Comparison of ENCODE assay signal across 19 cellular contexts in the genomic region with DNA sequence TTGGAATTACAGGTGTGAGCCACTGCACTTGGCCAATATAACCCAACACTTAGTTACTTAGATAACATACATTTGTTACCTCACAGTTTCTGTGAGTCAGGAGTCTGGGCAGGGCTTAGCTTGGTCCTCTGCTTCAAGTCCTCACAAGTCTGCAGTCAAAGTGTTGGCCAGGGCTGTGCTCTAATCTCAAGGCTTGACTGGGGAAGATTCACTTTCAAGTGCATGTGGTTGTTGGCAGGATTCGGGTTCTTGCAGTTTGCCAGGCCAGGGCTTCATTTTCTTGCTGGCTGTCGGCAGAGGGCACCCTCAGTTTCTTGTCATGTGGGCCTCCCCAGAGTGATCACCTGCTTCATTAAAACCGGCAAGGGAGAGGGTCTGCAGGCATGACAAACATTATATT.
DNase-seq lines count a peak whose midpoint lies in the region; ATAC-seq, FAIRE-seq and TF ChIP-seq lines count a peak whose summit lies in the region.
"Had no signal": no experiment of that assay in that cellular context is flagged by ENCODE, and none has a peak within 500 bp of the region (broad histone marks: within the 10 kb centered on the region; RNA-seq: fewer than 3 reads in every experiment).

No MANE protein-coding gene starts in this region.

- DNase-seq in LoVo (ENCODE audit: low spot score) (peak; percentile 24), bronchial epithelial cell (ENCODE audit: low read depth) (peak; percentile 79), islet precursor cell (peak; percentile 26), AG08396 (ENCODE audit: low spot score) (no peak), NCI-H345 treated with DMSO at 0.1 percent for 48 hours (lab: John Stamatoyannopoulos, UW; ENCODE audit: unreplicated experiment) (no peak)
- DNase-seq in activated T-cell treated with anti-CD3 and anti-CD28 coated beads, Interleukin-2, amount 50 U/mL, for 1 hour = no peak
- DNase-seq: ACHN; CD8-positive, alpha-beta memory T cell; GF-D8; GM23248; HCEC 1CT; KBM-7; NCI-H187; NCI-H446 treated with DMSO at 0.1 percent for 48 hours; PC-9 had no signal

- ATAC-seq in HG03139 (IDR thresholded peaks at IDR 0.05; ENCODE audit: unreplicated experiment) = no peak

- no peaks in the 10 kb centered on the region for H3K27me3 ChIP-seq in DOHH2 (ENCODE audit: control insufficient read depth, low read length)
- H3K27me3 ChIP-seq in bronchial epithelial cell (ENCODE audit: control insufficient read depth, insufficient read depth, low read length) = no peaks in the 10 kb centered on the region
- H3K27me3 ChIP-seq: SJSA1 had no signal

- H3K79me2 ChIP-seq in DOHH2 (ENCODE audit: control insufficient read depth, low read length) = peaks cover 8% of the 10 kb centered on the region

- TF ChIP-seq CTCF in DOHH2 (IDR thresholded peaks at IDR 0.05; ENCODE audit: low read depth, low read length, poor library complexity, severe bottlenecking) (peak; percentile 35), bronchial epithelial cell (IDR thresholded peaks at IDR 0.05; ENCODE audit: insufficient read depth, low read length, severe bottlenecking) (no peak)

- H3K36me3 ChIP-seq in DOHH2 (ENCODE audit: control insufficient read depth, low read length) (no peaks in the 10 kb centered on the region; the same call in 1 of the 2 replicates), bronchial epithelial cell (ENCODE audit: control insufficient read depth, insufficient read depth, low read length) (no peaks in the 10 kb centered on the region)
- H3K36me3 ChIP-seq: SJSA1 had no signal

- H3K4me1 ChIP-seq in DOHH2 (ENCODE audit: control insufficient read depth, low read length) = no peaks in the 10 kb centered on the region
- H3K4me1 ChIP-seq: SJSA1 had no signal

- FAIRE-seq in bronchial epithelial cell (lab: Jason Lieb, UNC) = no peak
- FAIRE-seq: GM12891 had no signal

- no peak overlapping the region for H3K4me3 ChIP-seq in DOHH2 (ENCODE audit: low read length)
- H3K4me3 ChIP-seq in bronchial epithelial cell (ENCODE audit: low read depth, low read length) = no peak overlapping the region
- H3K4me3 ChIP-seq: GM23248, PC-9, SJSA1 had no signal

- H3K9me3 ChIP-seq in DOHH2 (ENCODE audit: control insufficient read depth, insufficient read depth, low read length) = no peaks in the 10 kb centered on the region
- H3K9me3 ChIP-seq: SJSA1 had no signal

- no peak overlapping the region for H3K4me2 ChIP-seq in DOHH2 (ENCODE audit: low read length)
- H3K4me2 ChIP-seq: PC-9 had no signal

- no peaks in the 10 kb centered on the region for H4K20me1 ChIP-seq in DOHH2 (ENCODE audit: control insufficient read depth, insufficient read depth, low read depth, low read length)

- no peak overlapping the region for H3K27ac ChIP-seq in DOHH2 (ENCODE audit: low read depth, low read length)
- H3K27ac ChIP-seq: GM23248, PC-9, SJSA1 had no signal

- no peaks in the 10 kb centered on the region for H3F3A ChIP-seq in DOHH2 (ENCODE audit: control insufficient read depth, insufficient read depth)

- H3K9me2 ChIP-seq in DOHH2 (replicated peaks; ENCODE audit: control insufficient read depth, low read length) = no peaks in the 10 kb centered on the region

Comparison
In these comparisons a context has a peak if more than half of its experiments do, and no peak if none do; other contexts are left out.
1. DNase-seq: peak in LoVo (single experiment), bronchial epithelial cell (single experiment) and islet precursor cell (single experiment); none in activated T-cell treated with anti-CD3 and anti-CD28 coated beads, Interleukin-2, amount 50 U/mL, for 1 hour (single experiment), AG08396 (single experiment) and NCI-H345 treated with DMSO at 0.1 percent for 48 hours (single experiment).